Comparison of ENCODE assay signal across 14 cellular contexts in the genomic region with DNA sequence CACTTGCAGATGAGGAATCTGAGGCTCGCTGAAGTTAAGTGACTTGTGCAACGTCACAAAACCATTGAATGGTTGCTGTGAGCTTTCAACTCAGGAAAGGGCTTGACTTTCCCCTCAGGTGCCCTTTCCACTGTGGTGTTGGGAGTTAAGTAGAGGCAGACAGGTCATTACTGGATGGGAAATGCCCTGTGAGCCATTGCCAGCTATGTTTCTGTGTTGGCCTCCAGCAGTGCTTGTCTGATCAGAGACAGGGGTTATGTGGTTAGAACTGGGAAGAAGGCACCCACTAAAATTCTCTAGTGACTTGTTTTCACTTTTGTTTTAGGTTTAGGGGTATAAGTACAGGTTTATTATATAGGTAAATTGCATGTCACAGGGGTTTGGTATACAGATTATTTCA.
DNase-seq lines count a peak whose midpoint lies in the region; ATAC-seq, FAIRE-seq and TF ChIP-seq lines count a peak whose summit lies in the region.
"Had no signal": no experiment of that assay in that cellular context is flagged by ENCODE, and none has a peak within 500 bp of the region (broad histone marks: within the 10 kb centered on the region; RNA-seq: fewer than 3 reads in every experiment).

No MANE protein-coding gene starts in this region.

- peak overlapping the region; percentile 26 for H3K9ac ChIP-seq in astrocyte (ENCODE audit: low read length)

- peak overlapping the region; percentile 48 for H3K27ac ChIP-seq in astrocyte (ENCODE audit: low read depth, low read length)

- H3K4me2 ChIP-seq in astrocyte (ENCODE audit: low read length) = peak overlapping the region; percentile 37

- H3K36me3 Mint-ChIP-seq in astrocyte (ENCODE audit: low read depth, unreplicated experiment) = no peaks in the 10 kb centered on the region

- H3K27me3 Mint-ChIP-seq in astrocyte (ENCODE audit: low read depth, unreplicated experiment) = no peaks in the 10 kb centered on the region
- H3K27me3 Mint-ChIP-seq: IgD-negative memory B cell had no signal

- H3K27me3 ChIP-seq in astrocyte (ENCODE audit: insufficient read depth, low read length) = no peaks in the 10 kb centered on the region

- H3K4me1 Mint-ChIP-seq in astrocyte (ENCODE audit: low read depth, unreplicated experiment) = peaks cover 14% of the 10 kb centered on the region

- no peaks in the 10 kb centered on the region for H3K79me2 ChIP-seq in astrocyte (ENCODE audit: insufficient read depth, low read length)

- H3K9me3 Mint-ChIP-seq in astrocyte (ENCODE audit: unreplicated experiment) = peaks cover 11% of the 10 kb centered on the region

- no peak overlapping the region for H3K4me3 ChIP-seq in GM12865 (ENCODE audit: low read depth, low read length)
- H3K4me3 ChIP-seq in astrocyte (ENCODE audit: insufficient read depth, low read depth, low read length) = no peak overlapping the region
- H3K4me3 ChIP-seq: mucosa of descending colon had no signal

- peaks cover 12% of the 10 kb centered on the region for H3K4me1 ChIP-seq in astrocyte (ENCODE audit: insufficient read depth, low read length)

- H3K4me3 Mint-ChIP-seq in astrocyte (ENCODE audit: unreplicated experiment) = no peak overlapping the region

- H3K9me3 ChIP-seq in astrocyte (ENCODE audit: insufficient read depth, low read depth, low read length) = peaks cover 4% of the 10 kb centered on the region
- H3K9me3 ChIP-seq: mucosa of descending colon had no signal

- no peak for TF ChIP-seq CTCF in GM12865 (IDR thresholded peaks at IDR 0.05; ENCODE audit: insufficient read depth, low read depth, low read length, missing control alignments)
- no peak for TF ChIP-seq CTCF in astrocyte (IDR thresholded peaks at IDR 0.05; ENCODE audit: insufficient read depth, low read depth, low read length)

- no peak overlapping the region for H3K27ac Mint-ChIP-seq in astrocyte (ENCODE audit: unreplicated experiment)
- H3K27ac Mint-ChIP-seq: IgD-negative memory B cell had no signal

- DNase-seq in GM12865 (ENCODE audit: low read depth) (peak; percentile 30), astrocyte (ENCODE audit: low read depth) (no peak), CD1c-positive myeloid dendritic cell (ENCODE audit: extremely low spot score) (no peak), ecto neural progenitor cell (ENCODE audit: low spot score) (no peak)
- DNase-seq in activated effector memory CD4-positive, alpha-beta T cell treated with anti-CD3 and anti-CD28 coated beads, Interleukin-2, amount 50 U/mL, for 16 hours = no peak
- DNase-seq: NCI-H2171 had no signal

- no peak for FAIRE-seq in astrocyte (lab: Jason Lieb, UNC)
- FAIRE-seq: colon, H54 had no signal

- no peaks in the 10 kb centered on the region for H4K20me1 ChIP-seq in astrocyte (ENCODE audit: insufficient read depth, low read length)

- no peak overlapping the region for H2AFZ ChIP-seq in astrocyte (ENCODE audit: low read depth, low read length)

- H3K36me3 ChIP-seq in astrocyte (ENCODE audit: insufficient read depth, low read length) = no peaks in the 10 kb centered on the region

- ATAC-seq in GM19463 (IDR thresholded peaks at IDR 0.05; ENCODE audit: unreplicated experiment) (peak; percentile 65), HG03060 (IDR thresholded peaks at IDR 0.05; ENCODE audit: low read depth, unreplicated experiment) (peak; percentile 57), HG03469 (IDR thresholded peaks at IDR 0.05; ENCODE audit: unreplicated experiment) (no peak)
- ATAC-seq: Right ventricle myocardium inferior had no signal
